ENCODE assay signal across 14 cellular contexts in the genomic region with DNA sequence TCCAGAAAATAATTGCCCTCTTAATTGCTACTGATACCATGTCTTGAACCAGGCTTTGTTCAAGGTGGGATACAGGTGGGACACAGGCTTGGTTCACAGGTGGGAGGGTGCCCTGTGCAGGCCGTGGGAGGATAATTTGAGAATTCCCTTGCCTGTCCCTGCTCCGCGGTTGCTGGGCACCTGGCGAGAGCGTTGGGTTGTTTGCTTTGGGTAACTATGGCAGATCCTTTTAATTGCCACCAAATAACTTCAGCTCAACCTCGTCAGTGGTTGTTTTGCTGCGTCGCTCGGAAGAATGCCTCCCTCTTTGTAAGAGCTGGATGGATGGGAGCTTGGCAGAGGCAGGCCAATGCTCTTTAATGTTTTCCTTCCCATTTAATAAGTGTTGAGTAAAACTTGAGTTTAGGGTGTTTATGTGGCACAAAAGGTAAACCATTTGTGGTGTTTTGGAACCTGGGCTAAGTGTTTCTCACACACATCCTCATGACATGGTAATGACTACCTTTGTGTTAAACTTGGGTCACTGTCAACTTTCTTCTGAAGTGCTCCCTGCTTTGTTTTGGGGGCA.
A peak's percentile ranks its signal among the peaks of the same experiment; 100 is the strongest.
DNase-seq lines count a peak whose midpoint lies in the region; ATAC-seq, FAIRE-seq and TF ChIP-seq lines count a peak whose summit lies in the region.
"Had no signal": no experiment of that assay in that cellular context is flagged by ENCODE, and none has a peak within 500 bp of the region (broad histone marks: within the 10 kb centered on the region; RNA-seq: fewer than 3 reads in every experiment).

No MANE protein-coding gene starts in this region.

- H3K27me3 ChIP-seq in HepG2 (ENCODE audit: control insufficient read depth in 1 of 2, insufficient read depth in 2 of 2, low read length in 2 of 2) (no peaks in the 10 kb centered on the region), tibial nerve (no peaks in the 10 kb centered on the region)
- H3K27me3 ChIP-seq: esophagus muscularis mucosa had no signal

- in situ Hi-C loops in HepG2 (cut with HindIII; ENCODE audit: extremely low pct_ligation_motif_present, low pct_unique_long_range_greater_than_20kb), result loop anchor here (5.0 kb wide), 1 partner anchor 103 kb away; no protein-coding TSS in a partner anchor

- peak overlapping the region; percentile 65 for H3K27ac Mint-ChIP-seq in T-helper 17 cell

- peaks cover 62% of the 10 kb centered on the region for H3K4me1 Mint-ChIP-seq in T-helper 17 cell

- TF ChIP-seq EP300 in HepG2 (IDR thresholded peaks at IDR 0.05; ENCODE audit: low read depth in 2 of 2, low read length in 2 of 2), result no peak
- no peak for TF ChIP-seq EP300 in HepG2 (CRISPR knock-in tag; IDR thresholded peaks at IDR 0.05; ENCODE audit: borderline replicate concordance)
- no peak for TF ChIP-seq EP300 in tibial nerve (IDR thresholded peaks at IDR 0.05)

- no TSS peak for BruUV-seq in HepG2 (replicated peaks; lab: Mats Ljungman, UMichigan)

- H3K4me3 ChIP-seq in HepG2 (replicated peaks in 1 of 3; ENCODE audit: insufficient read depth in 1 of 3, low read depth in 2 of 3, low read length in 3 of 3) (no peak overlapping the region), tibial nerve (no peak overlapping the region)
- H3K4me3 ChIP-seq: esophagus muscularis mucosa had no signal

- H3K9ac ChIP-seq in HepG2 (ENCODE audit: insufficient read depth, low read depth, low read length), result peak overlapping the region; percentile 18; the same call in 1 of the 2 replicates

- DNase-seq in DMS79 treated with DMSO at 0.1 percent for 48 hours (lab: John Stamatoyannopoulos, UW), result peak; percentile 7
- DNase-seq in DMS79 (lab: John Stamatoyannopoulos, UW), result no peak
- peak; percentile 13 for DNase-seq in HK-2 (ENCODE audit: unreplicated experiment)
- DNase-seq in T-helper 17 cell, result no peak
- DNase-seq in HepG2 (ENCODE audit: low spot score), result no peak
- no peak for DNase-seq in stimulated activated CD4-positive, alpha-beta T cell treated with anti-CD3 and anti-CD28 coated beads, Interleukin-2, amount 100 ng/mL, for 48 hours
- no peak for DNase-seq in tibial nerve (ENCODE audit: low spot score in 2 of 2)
- DNase-seq in Right ventricle myocardium superior, result no peak
- DNase-seq: activated naive CD4-positive, alpha-beta T cell; Kasumi-1; NCI-H526 had no signal

- 95% methylated on average over 9 of the region's 9 CpGs for WGBS in HepG2 (ENCODE audit: low lambda C conversion rate)
- WGBS in tibial nerve, 2 donors, result 96 to 98% methylated on average over 9 of the region's 9 CpGs

- H3K9me3 ChIP-seq in T-helper 17 cell (ENCODE audit: control insufficient read depth, low read length, poor library complexity, severe bottlenecking) (no peaks in the 10 kb centered on the region), HepG2 (ENCODE audit: low read length) (no peaks in the 10 kb centered on the region), tibial nerve (no peaks in the 10 kb centered on the region)
- H3K9me3 ChIP-seq: esophagus muscularis mucosa had no signal

- intact Hi-C loops in HepG2 (cut with micrococcal nuclease; ENCODE audit: unreplicated experiment), result loop anchor here (1.0 to 5.0 kb wide), 6 partner anchors 58 to 213 kb away; no protein-coding TSS in a partner anchor
- intact Hi-C loops in Right ventricle myocardium superior (cut with DNase I), result no loop called here

- TF ChIP-seq POLR2A in HepG2 (IDR thresholded peaks at IDR 0.05; ENCODE audit: insufficient read depth in 1 of 2, low read depth in 2 of 2, low read length in 2 of 2) (no peak), tibial nerve (IDR thresholded peaks at IDR 0.05) (no peak)

- no peaks in the 10 kb centered on the region for H3K27me3 Mint-ChIP-seq in T-helper 17 cell

- ATAC-seq in T-helper 17 cell (no peak), HepG2 (peak; percentile 5; the same call in 2 of the 3 replicates), Right ventricle myocardium superior (ENCODE audit: poor library complexity) (no peak)

- H2AFZ ChIP-seq in HepG2 (ENCODE audit: low read length), result no peak overlapping the region

- POLR2A ChIA-PET in HepG2 (lab: Yijun Ruan, JAX), result interaction anchor here (1.0 to 2.8 kb wide), 9 partner anchors 11 to 213 kb away, joined by 3 to 20 read pairs (median 5); no protein-coding TSS in a partner anchor

- H3K36me3 Mint-ChIP-seq in T-helper 17 cell (ENCODE audit: low read depth), result no peaks in the 10 kb centered on the region

- FAIRE-seq in HepG2 (lab: Jason Lieb, UNC), result no peak
- FAIRE-seq: colon had no signal

- H3K36me3 ChIP-seq in HepG2 (replicated peaks in 1 of 2; ENCODE audit: control insufficient read depth in 1 of 2, insufficient read depth in 2 of 2, low read length in 2 of 2), result peaks cover 0 to 11% of the 10 kb centered on the region in 2 experiments; a peak in 1 of 5 replicates
- H3K36me3 ChIP-seq in tibial nerve, result no peaks in the 10 kb centered on the region
- H3K36me3 ChIP-seq: esophagus muscularis mucosa had no signal

- peak overlapping the region; percentile 12 for H3K4me3 Mint-ChIP-seq in T-helper 17 cell

- H3K79me2 ChIP-seq in HepG2 (ENCODE audit: insufficient read depth, low read length), result peaks cover 11% of the 10 kb centered on the region

- H3K4me2 ChIP-seq in HepG2 (ENCODE audit: low read depth, low read length), result no peak overlapping the region; the same call in 1 of the 2 replicates

- H3K4me1 ChIP-seq in HepG2 (ENCODE audit: insufficient read depth, low read length) (peaks cover 50% of the 10 kb centered on the region), tibial nerve (peaks cover 0 to 18% (median 14%) of the 10 kb centered on the region in 4 donors)

- no peak for TF ChIP-seq RAD21 in HepG2 (CRISPR knock-in tag; IDR thresholded peaks at IDR 0.05)

- TF ChIP-seq CTCF in HepG2 (CRISPR knock-in tag; IDR thresholded peaks at IDR 0.05) (no peak), tibial nerve (IDR thresholded peaks at IDR 0.05) (no peak)

- CTCF ChIA-PET in HepG2 (lab: Yijun Ruan, JAX; ENCODE audit: low intra/inter-chr PET ratio, low total read pairs), result interaction anchor here (1.1 to 2.3 kb wide), 5 partner anchors 57 to 216 kb away, joined by 3 to 11 read pairs (median 5); no protein-coding TSS in a partner anchor

- H3K27ac ChIP-seq in HepG2 (ENCODE audit: extremely low read length, insufficient read depth, low read length) (peak overlapping the region; percentile 65), tibial nerve (no peak overlapping the region)
- H3K27ac ChIP-seq: 22Rv1, esophagus muscularis mucosa had no signal

- H4K20me1 ChIP-seq in HepG2 (ENCODE audit: insufficient read depth, low read length), result no peaks in the 10 kb centered on the region

TF ChIP-seq in HepG2, 621 proteins besides CTCF, POLR2A, EP300 and RAD21 (continues in another document):
- TF ChIP-seq, protein P1, sequence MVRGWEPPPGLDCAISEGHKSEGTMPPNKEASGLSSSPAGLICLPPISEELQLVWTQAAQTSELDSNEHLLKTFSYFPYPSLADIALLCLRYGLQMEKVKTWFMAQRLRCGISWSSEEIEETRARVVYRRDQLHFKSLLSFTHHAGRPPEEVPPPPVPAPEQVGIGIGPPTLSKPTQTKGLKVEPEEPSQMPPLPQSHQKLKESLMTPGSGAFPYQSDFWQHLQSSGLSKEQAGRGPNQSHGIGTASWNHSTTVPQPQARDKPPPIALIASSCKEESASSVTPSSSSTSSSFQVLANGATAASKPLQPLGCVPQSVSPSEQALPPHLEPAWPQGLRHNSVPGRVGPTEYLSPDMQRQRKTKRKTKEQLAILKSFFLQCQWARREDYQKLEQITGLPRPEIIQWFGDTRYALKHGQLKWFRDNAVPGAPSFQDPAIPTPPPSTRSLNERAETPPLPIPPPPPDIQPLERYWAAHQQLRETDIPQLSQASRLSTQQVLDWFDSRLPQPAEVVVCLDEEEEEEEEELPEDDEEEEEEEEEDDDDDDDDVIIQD (CRISPR knock-in tag; IDR thresholded peaks at IDR 0.05; ENCODE audit: low read depth), result no peak
- 0 out of 2 replicates have a peak, but pooled peaks have one; percentile 2 for TF ChIP-seq EHMT2 (IDR thresholded peaks at IDR 0.05; ENCODE audit: borderline replicate concordance, low read depth, low read length)
- TF ChIP-seq IRF1 (CRISPR knock-in tag; IDR thresholded peaks at IDR 0.05; ENCODE audit: low read depth), result 0 out of 2 replicates have a peak, but pooled peaks have one; percentile 56
- 0 out of 2 replicates have a peak, but pooled peaks have one; percentile 30 for TF ChIP-seq MBD4 (IDR thresholded peaks at IDR 0.05; ENCODE audit: borderline replicate concordance, low read length)
- TF ChIP-seq MED8 (CRISPR knock-in tag; IDR thresholded peaks at IDR 0.05; ENCODE audit: insufficient replicate concordance), result peak; percentile 11
- TF ChIP-seq ZBTB25 (CRISPR knock-in tag; IDR thresholded peaks at IDR 0.05), result no peak
- no peak for TF ChIP-seq ZNF33B (CRISPR knock-in tag; IDR thresholded peaks at IDR 0.05)
- no peak for TF ChIP-seq ZNF713 (CRISPR knock-in tag; IDR thresholded peaks at IDR 0.05)
- TF ChIP-seq ZZZ3 (CRISPR knock-in tag; IDR thresholded peaks at IDR 0.05; ENCODE audit: borderline replicate concordance), result 0 out of 2 replicates have a peak, but pooled peaks have one; percentile 61
- TF ChIP-seq XRCC5 (optimal IDR thresholded peaks at IDR 0.05; ENCODE audit: low read length), result no peak

Comparison
In these comparisons a context has a peak if more than half of its experiments do, and no peak if none do; other contexts are left out.
1. DNase-seq: peak in DMS79 treated with DMSO at 0.1 percent for 48 hours (single experiment) and HK-2 (single experiment); none in DMS79 (single experiment), T-helper 17 cell (0 of 3), HepG2 (single experiment), stimulated activated CD4-positive, alpha-beta T cell treated with anti-CD3 and anti-CD28 coated beads, Interleukin-2, amount 100 ng/mL, for 48 hours (0 of 2), tibial nerve (0 of 2) and Right ventricle myocardium superior (single experiment).